9 cellular contexts compared by ENCODE assay signal in genomic region chr3:11509175-11510000, GRCh38.
A peak's percentile ranks its signal among the peaks of the same experiment; 100 is the strongest.
DNase-seq lines count a peak whose midpoint lies in the region; ATAC-seq lines count a peak whose summit lies in the region.
"Had no signal": no experiment of that assay in that cellular context is flagged by ENCODE, and none has a peak within 500 bp of the region (broad histone marks: within the 10 kb centered on the region; RNA-seq: fewer than 3 reads in every experiment).

No MANE protein-coding gene starts in this region.

- H3K18ac ChIP-seq in mesenchymal stem cell (ENCODE audit: low read depth in 1 of 2, low read length in 2 of 2): peak overlapping the region in 1 of 2 experiments; percentile 59

- H3K4me1 ChIP-seq in mesenchymal stem cell (ENCODE audit: control insufficient read depth, insufficient read depth, low read depth, low read length): peaks cover 17% of the 10 kb centered on the region
- peaks cover 9 to 11% of the 10 kb centered on the region in 2 donors for H3K4me1 ChIP-seq in aorta (ENCODE audit: control insufficient read depth in 1 of 2, insufficient read depth in 2 of 2, low read length in 2 of 2)

- H3K27ac ChIP-seq in mesenchymal stem cell (ENCODE audit: low read length, poor library complexity, severe bottlenecking): peak overlapping the region; percentile 64
- peak overlapping the region; percentile 62 to 98 for H3K27ac ChIP-seq in aorta (ENCODE audit: low read depth in 1 of 2, low read length in 2 of 2)

- H3K4me2 ChIP-seq in mesenchymal stem cell (ENCODE audit: low read length, poor library complexity, severe bottlenecking): no peak overlapping the region

- H3K79me1 ChIP-seq in mesenchymal stem cell (replicated peaks; ENCODE audit: low read length, poor library complexity, severe bottlenecking): peaks cover 12% of the 10 kb centered on the region

- no peaks in the 10 kb centered on the region for H3K27me3 ChIP-seq in mesenchymal stem cell (ENCODE audit: control insufficient read depth in 1 of 2, insufficient read depth in 1 of 2, low read length in 2 of 2)
- H3K27me3 ChIP-seq in aorta (ENCODE audit: control insufficient read depth in 1 of 2, insufficient read depth in 2 of 2, low read length in 1 of 2): no peaks in the 10 kb centered on the region

- no peak overlapping the region for H3K4ac ChIP-seq in mesenchymal stem cell (ENCODE audit: low read depth in 1 of 2, low read length in 2 of 2)

- peak; percentile 94 for ATAC-seq in aorta (ENCODE audit: low FRiP score)
- ATAC-seq in HG03457 (IDR thresholded peaks at IDR 0.05; ENCODE audit: unreplicated experiment): no peak
- no peak for ATAC-seq in HG02571 (IDR thresholded peaks at IDR 0.05; ENCODE audit: unreplicated experiment)

- intact Hi-C loops in aorta (cut with DNase I): loop anchor here (5.0 to 10.0 kb wide), 4 partner anchors 42 to 133 kb away; partner anchors contain the start of gene VGLL4 (in 1 of the 2)

- no peak overlapping the region for H2BK5ac ChIP-seq in mesenchymal stem cell (ENCODE audit: low read depth, low read length, poor library complexity, severe bottlenecking)

- no peak overlapping the region for H2BK12ac ChIP-seq in mesenchymal stem cell (ENCODE audit: low read length in 2 of 2)

- H4K91ac ChIP-seq in mesenchymal stem cell (ENCODE audit: low read length): no peak overlapping the region

- H2BK120ac ChIP-seq in mesenchymal stem cell (ENCODE audit: low read depth, low read length): no peak overlapping the region

- H3K36me3 ChIP-seq in mesenchymal stem cell (ENCODE audit: control insufficient read depth in 1 of 2, insufficient read depth in 2 of 2, low read depth in 1 of 2, low read length in 2 of 2) (no peaks in the 10 kb centered on the region), aorta (ENCODE audit: control insufficient read depth in 1 of 2, insufficient read depth in 2 of 2, low read length in 1 of 2) (no peaks in the 10 kb centered on the region)

- no peak overlapping the region for H3K23ac ChIP-seq in mesenchymal stem cell (ENCODE audit: low read length in 2 of 2)

- H3K4me3 ChIP-seq in mesenchymal stem cell (ENCODE audit: insufficient read depth in 1 of 2, low read depth in 1 of 2, low read length in 2 of 2): peak overlapping the region in 1 of 2 experiments; percentile 38
- H3K4me3 ChIP-seq in aorta (ENCODE audit: low read length in 2 of 2): peak overlapping the region in 1 of 2 donors; percentile 13

- WGBS in mesenchymal stem cell: under 1% methylated on average over 8 of the region's 9 CpGs
- WGBS in aorta, 2 donors: 3 to 5% methylated on average over 9 of the region's 9 CpGs

- no peak overlapping the region for H2AFZ ChIP-seq in mesenchymal stem cell (ENCODE audit: low read depth, low read length)

- H3K9me3 ChIP-seq in mesenchymal stem cell (ENCODE audit: control insufficient read depth, low read length) (no peaks in the 10 kb centered on the region), aorta (ENCODE audit: control insufficient read depth, low read length) (no peaks in the 10 kb centered on the region)

- DNase-seq in Daoy (ENCODE audit: low read depth) (peak; percentile 80), NCI-H345 (lab: John Stamatoyannopoulos, UW) (peak; percentile 61), dermis blood vessel endothelial cell (peak; percentile 69), mesenchymal stem cell (peak; percentile 98), aorta (peak; percentile 86 to 87), NCI-H1930 (lab: John Stamatoyannopoulos, UW) (no peak)
- DNase-seq: naive B cell had no signal

- no peak overlapping the region for H2BK15ac ChIP-seq in mesenchymal stem cell (ENCODE audit: low read depth, poor library complexity, severe bottlenecking)

- H2AK5ac ChIP-seq in mesenchymal stem cell (ENCODE audit: low read length, severe bottlenecking): no peak overlapping the region

- no peak overlapping the region for H4K8ac ChIP-seq in mesenchymal stem cell (ENCODE audit: low read length)

- H3K14ac ChIP-seq in mesenchymal stem cell (ENCODE audit: low read length in 2 of 2): no peak overlapping the region

- H3K9ac ChIP-seq in mesenchymal stem cell (ENCODE audit: low read length): peak overlapping the region; percentile 79

Comparison
In these comparisons a context has a peak if more than half of its experiments do, and no peak if none do; other contexts are left out.
1. DNase-seq: peak in Daoy (single experiment), NCI-H345 (single experiment), dermis blood vessel endothelial cell (single experiment), mesenchymal stem cell (single experiment) and aorta (2 of 2); none in NCI-H1930 (0 of 2).